In the genomic region with DNA sequence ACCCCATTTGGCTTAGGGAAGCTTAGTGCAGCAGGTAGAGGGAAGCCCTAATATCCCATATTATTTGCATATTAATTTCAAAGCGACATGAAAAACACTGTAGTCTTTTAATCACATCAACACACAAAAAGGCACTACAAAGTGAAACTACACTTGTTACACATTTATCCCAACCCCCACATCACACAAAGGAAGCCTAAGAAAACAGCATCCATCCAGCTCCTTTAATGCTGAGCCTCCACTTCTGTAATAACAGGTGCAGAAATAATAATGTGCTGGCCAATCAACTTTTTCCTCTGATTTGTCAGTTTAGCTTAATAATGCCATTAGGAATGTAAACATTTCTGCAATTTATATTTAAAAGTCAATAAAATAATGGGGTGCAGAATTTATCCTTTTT, we compare ENCODE assay signal across 27 cellular contexts.
DNase-seq lines count a peak whose midpoint lies in the region; ATAC-seq, FAIRE-seq and TF ChIP-seq lines count a peak whose summit lies in the region.
"Had no signal": no experiment of that assay in that cellular context is flagged by ENCODE, and none has a peak within 500 bp of the region (broad histone marks: within the 10 kb centered on the region; RNA-seq: fewer than 3 reads in every experiment).

No MANE protein-coding gene starts in this region.

- no peak for TF ChIP-seq CTCF in IMR-90 (conservative IDR thresholded peaks at IDR 0.05; ENCODE audit: low read depth, low read length)
- TF ChIP-seq CTCF in neural crest cell (conservative IDR thresholded peaks at IDR 0.05): no peak

- H3K36me3 ChIP-seq in IMR-90 (ENCODE audit: control insufficient read depth, insufficient read depth, low read length): peaks cover 2% of the 10 kb centered on the region
- H3K36me3 ChIP-seq in effector memory CD4-positive, alpha-beta T cell (ENCODE audit: control insufficient read depth, insufficient read depth, low read length): no peaks in the 10 kb centered on the region
- H3K36me3 ChIP-seq: ascending aorta, cardiac muscle cell, HAP-1, right lobe of liver, thoracic aorta had no signal

- dilution Hi-C loops in IMR-90 (cut with HindIII; ENCODE audit: low sequenced_read_pairs, unreplicated experiment): no loop called here

- no peak overlapping the region for H3K18ac ChIP-seq in IMR-90 (ENCODE audit: low read depth, low read length)

- TF ChIP-seq POLR2A in IMR-90 (IDR thresholded peaks at IDR 0.05; ENCODE audit: low read depth, low read length): no peak

- no peak overlapping the region for H2AFZ ChIP-seq in IMR-90 (replicated peaks; ENCODE audit: low read length, poor library complexity)

- H3K36me3 Mint-ChIP-seq in neural crest cell (ENCODE audit: low read depth): no peaks in the 10 kb centered on the region

- no peak overlapping the region for H2BK120ac ChIP-seq in IMR-90 (ENCODE audit: low read depth, low read length)

- BruUV-seq in IMR-90 (replicated peaks; lab: Mats Ljungman, UMichigan): no TSS peak

- H4K91ac ChIP-seq in IMR-90 (ENCODE audit: insufficient read depth, low read depth, low read length): no peak overlapping the region

- no peak overlapping the region for H2BK5ac ChIP-seq in IMR-90 (ENCODE audit: low read depth, low read length, poor library complexity, severe bottlenecking)

- no peak overlapping the region for H3K56ac ChIP-seq in IMR-90 (ENCODE audit: extremely low read depth, insufficient read depth, low read length)

- no peak overlapping the region for H3K14ac ChIP-seq in IMR-90 (replicated peaks; ENCODE audit: low read depth, low read length)

- FAIRE-seq in GM18507 (lab: Jason Lieb, UNC): peak; percentile 33
- no peak for FAIRE-seq in HTR-8/SVneo (lab: Jason Lieb, UNC)
- FAIRE-seq: colon had no signal

- intact Hi-C loops in IMR-90 (cut with micrococcal nuclease): no loop called here

- no peak for ATAC-seq in IMR-90 (ENCODE audit: low read depth)
- ATAC-seq: effector memory CD8-positive, alpha-beta T cell; left ventricle myocardium superior; right lobe of liver; stimulated activated naive CD8-positive, alpha-beta T cell treated with anti-CD3 and anti-CD28 coated beads, Interleukin-15, amount 100 ng/mL, for 72 hours had no signal

- peaks cover 12% of the 10 kb centered on the region for H3K9me1 ChIP-seq in IMR-90 (ENCODE audit: insufficient read depth, low read length)

- H3K4me1 Mint-ChIP-seq in neural crest cell: peaks cover 60% of the 10 kb centered on the region
- H3K4me1 Mint-ChIP-seq: stimulated activated naive CD8-positive, alpha-beta T cell treated with anti-CD3 and anti-CD28 coated beads, Interleukin-15, amount 100 ng/mL, for 72 hours had no signal

- no peaks in the 10 kb centered on the region; the same call in 1 of the 2 replicates for H3K4me1 ChIP-seq in IMR-90 (ENCODE audit: control insufficient read depth, insufficient read depth, low read length)
- H3K4me1 ChIP-seq in effector memory CD4-positive, alpha-beta T cell (ENCODE audit: control insufficient read depth, insufficient read depth, low read length, poor library complexity, severe bottlenecking): no peaks in the 10 kb centered on the region
- H3K4me1 ChIP-seq: right lobe of liver had no signal

- H2AK9ac ChIP-seq in IMR-90 (replicated peaks; ENCODE audit: low read depth, low read length, poor library complexity): no peak overlapping the region

- H2AK5ac ChIP-seq in IMR-90 (ENCODE audit: low read depth, low read length): no peak overlapping the region

- H3K27ac ChIP-seq in IMR-90 (ENCODE audit: insufficient read depth, low read length): no peak overlapping the region
- no peak overlapping the region for H3K27ac ChIP-seq in effector memory CD4-positive, alpha-beta T cell (ENCODE audit: insufficient read depth, low read length, poor library complexity, severe bottlenecking)
- H3K27ac ChIP-seq: ascending aorta; BLaER1 treated with 17β-estradiol and CSF1 and Interleukin-3, amounts not matched to agents 10 nM and 100 nM; cardiac muscle cell; right lobe of liver; thoracic aorta had no signal

- no peak overlapping the region for H2BK15ac ChIP-seq in IMR-90 (ENCODE audit: low read depth, low read length)

- CTCF ChIA-PET in IMR-90 (lab: Yijun Ruan, JAX): no interaction called here

- H4K5ac ChIP-seq in IMR-90 (ENCODE audit: low read depth, low read length): no peak overlapping the region

- no peaks in the 10 kb centered on the region for H3K27me3 Mint-ChIP-seq in neural crest cell (ENCODE audit: low read depth)
- H3K27me3 Mint-ChIP-seq: effector memory CD8-positive, alpha-beta T cell had no signal

- no peaks in the 10 kb centered on the region for H3K9me3 ChIP-seq in IMR-90 (ENCODE audit: control insufficient read depth, insufficient read depth, low read length)
- no peaks in the 10 kb centered on the region for H3K9me3 ChIP-seq in effector memory CD4-positive, alpha-beta T cell (ENCODE audit: control insufficient read depth, low read length)
- H3K9me3 ChIP-seq: ascending aorta; BLaER1 treated with 17β-estradiol and CSF1 and Interleukin-3, amounts not matched to agents 10 nM and 100 nM; HAP-1; right lobe of liver; thoracic aorta had no signal

- in situ Hi-C loops in IMR-90 (cut with MboI; ENCODE audit: low sequenced_read_pairs): no loop called here

- POLR2A ChIA-PET in IMR-90 (lab: Charles Lee; ENCODE audit: unreplicated experiment): no interaction called here

- H3K23ac ChIP-seq in IMR-90 (ENCODE audit: low read depth, low read length): no peak overlapping the region

- peak overlapping the region; percentile 24 for H3K4me3 Mint-ChIP-seq in neural crest cell
- H3K4me3 Mint-ChIP-seq: effector memory CD8-positive, alpha-beta T cell; stimulated activated naive CD8-positive, alpha-beta T cell treated with anti-CD3 and anti-CD28 coated beads, Interleukin-15, amount 100 ng/mL, for 72 hours had no signal

- no CpG with 5 or more reads among the region's 1 CpG for WGBS in IMR-90 (ENCODE audit: extremely low coverage in 2 of 2, insufficient read length in 1 of 2), 2 experiments

- H4K20me1 ChIP-seq in IMR-90 (ENCODE audit: insufficient read depth, low read length): peaks cover 7% of the 10 kb centered on the region; the same call in 1 of the 2 replicates

- no peak overlapping the region for H3K4me3 ChIP-seq in IMR-90 (ENCODE audit: insufficient read depth, low read depth, low read length)
- no peak overlapping the region for H3K4me3 ChIP-seq in effector memory CD4-positive, alpha-beta T cell (ENCODE audit: insufficient read depth, low read depth, low read length, poor library complexity, severe bottlenecking)
- H3K4me3 ChIP-seq: ascending aorta; BLaER1 treated with 17β-estradiol and CSF1 and Interleukin-3, amounts not matched to agents 10 nM and 100 nM; cardiac muscle cell; HAP-1; right lobe of liver; thoracic aorta had no signal

- H3K27me3 ChIP-seq in IMR-90 (ENCODE audit: control insufficient read depth, insufficient read depth, low read length): no peaks in the 10 kb centered on the region
- no peaks in the 10 kb centered on the region for H3K27me3 ChIP-seq in effector memory CD4-positive, alpha-beta T cell (replicated peaks; ENCODE audit: control insufficient read depth, insufficient read depth, low read length, poor library complexity, severe bottlenecking)
- H3K27me3 ChIP-seq: ascending aorta; BLaER1 treated with 17β-estradiol and CSF1 and Interleukin-3, amounts not matched to agents 10 nM and 100 nM; cardiac muscle cell had no signal

- peak overlapping the region; percentile 52; the same call in 1 of the 2 replicates for H3K4me2 ChIP-seq in IMR-90 (ENCODE audit: low read depth, low read length)

- H3K27ac Mint-ChIP-seq in neural crest cell (ENCODE audit: unreplicated experiment): no peak overlapping the region
- H3K27ac Mint-ChIP-seq: effector memory CD8-positive, alpha-beta T cell; progenitor cell of endocrine pancreas; stimulated activated naive CD8-positive, alpha-beta T cell treated with anti-CD3 and anti-CD28 coated beads, Interleukin-15, amount 100 ng/mL, for 72 hours had no signal

- H3K79me1 ChIP-seq in IMR-90 (ENCODE audit: low read depth in 1 of 2, low read length in 2 of 2): peaks cover 26 to 60% of the 10 kb centered on the region in 2 experiments

- DNase-seq in GM18507 (ENCODE audit: extremely low spot score, insufficient read length, low read depth) (no peak), IMR-90 (no peak), NCI-H69 (lab: John Stamatoyannopoulos, UW) (peak; percentile 53), neural crest cell (ENCODE audit: low read depth, low spot score) (no peak), NCI-H1694 treated with DMSO at 0.1 percent for 48 hours (lab: John Stamatoyannopoulos, UW) (no peak), HTR-8/SVneo (ENCODE audit: insufficient read length, low spot score) (no peak), GDM1 (lab: John Stamatoyannopoulos, UW) (no peak)
- DNase-seq in effector memory CD4-positive, alpha-beta T cell: no peak
- DNase-seq: activated CD4-positive, alpha-beta T cell treated with anti-CD3 and anti-CD28 coated beads, Interleukin-2, amount 50 U/mL, for 4 hours; activated T-cell treated with anti-CD3 and anti-CD28 coated beads, Interleukin-2, amount 50 U/mL, for 48 hours; effector memory CD8-positive, alpha-beta T cell; EL; left ventricle myocardium superior; NCI-H1436; NCI-H2171; NCI-H510A treated with DMSO at 0.1 percent for 48 hours; OCI-M1; right lobe of liver; stimulated activated CD8-positive, alpha-beta memory T cell treated with anti-CD3 and anti-CD28 coated beads, Interleukin-4, amount 100 ng/mL, for 48 hours; stimulated activated naive CD8-positive, alpha-beta T cell treated with anti-CD3 and anti-CD28 coated beads, Interleukin-15, amount 100 ng/mL, for 72 hours had no signal

- no peak overlapping the region for H4K8ac ChIP-seq in IMR-90 (ENCODE audit: low read depth in 2 of 2, low read length in 2 of 2)

- no peak overlapping the region for H3K4ac ChIP-seq in IMR-90 (ENCODE audit: low read depth, low read length)

- H3K9ac ChIP-seq in IMR-90 (ENCODE audit: low read depth, low read length): no peak overlapping the region
- H3K9ac ChIP-seq: BLaER1 treated with 17β-estradiol and CSF1 and Interleukin-3, amounts not matched to agents 10 nM and 100 nM had no signal

- H3K9me3 Mint-ChIP-seq in neural crest cell: no peaks in the 10 kb centered on the region
- H3K9me3 Mint-ChIP-seq: stimulated activated naive CD8-positive, alpha-beta T cell treated with anti-CD3 and anti-CD28 coated beads, Interleukin-15, amount 100 ng/mL, for 72 hours had no signal

- H2BK20ac ChIP-seq in IMR-90 (ENCODE audit: low read depth, low read length): no peak overlapping the region

- no peak for TF ChIP-seq RAD21 in IMR-90 (IDR thresholded peaks at IDR 0.05; ENCODE audit: low read length)

TF ChIP-seq in IMR-90, 13 proteins besides CTCF, POLR2A, EP300 and RAD21:
- no peak for TF ChIP-seq CEBPB (IDR thresholded peaks at IDR 0.05; ENCODE audit: low read depth, low read length)
- TF ChIP-seq MAFK (IDR thresholded peaks at IDR 0.05; ENCODE audit: low read depth, low read length): no peak
- TF ChIP-seq FOS (IDR thresholded peaks at IDR 0.05; ENCODE audit: low read depth, low read length): no peak
TF ChIP-seq in IMR-90: peak in this region for 0.
